ENCODE assay signal across 8 cellular contexts in the genomic region with DNA sequence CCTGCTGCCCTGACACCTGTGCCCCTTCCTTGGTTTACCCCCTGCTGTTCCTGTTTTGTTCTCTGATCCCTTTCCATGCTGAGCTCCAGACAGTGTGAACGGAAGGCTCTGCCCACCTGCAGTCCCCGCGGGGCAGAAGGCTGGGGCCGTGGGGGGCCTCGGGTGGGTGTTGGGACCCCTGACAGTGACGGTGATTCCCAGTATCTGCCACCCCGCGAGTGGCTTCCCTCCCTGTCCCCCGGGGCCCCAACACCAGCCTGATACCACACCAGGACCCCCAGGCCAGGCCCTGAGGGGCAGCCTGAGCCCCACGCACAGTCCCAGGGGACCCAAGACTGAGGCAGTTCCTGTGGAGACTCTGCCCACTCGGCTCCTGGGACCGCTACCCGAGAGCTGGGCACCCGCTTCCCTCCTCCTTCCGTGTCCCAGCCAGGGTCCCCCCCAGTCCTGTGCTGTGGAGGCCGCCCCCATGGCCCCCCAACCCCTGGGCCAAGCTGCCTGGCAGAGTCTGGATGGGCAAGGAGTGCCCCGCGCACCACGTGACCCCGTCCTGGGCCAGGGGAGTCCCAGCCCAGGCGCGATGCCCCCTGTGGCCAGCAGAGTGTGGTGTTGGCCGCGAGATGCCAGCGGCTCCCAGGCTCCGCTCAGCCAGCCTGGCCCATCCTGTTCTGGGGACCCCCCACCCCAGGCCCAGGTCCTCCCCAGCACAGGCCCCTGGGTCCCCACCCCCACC. TPM values are rescaled to one million over a fixed set of nuclear protein-coding genes. Genes with fewer than 3 reads are reported as not detected.
DNase-seq lines count a peak whose midpoint lies in the region; ATAC-seq and TF ChIP-seq lines count a peak whose summit lies in the region.

No MANE protein-coding gene starts in this region.

- H3K4me3 ChIP-seq in esophagus muscularis mucosa (no peak overlapping the region), upper lobe of left lung (no peak overlapping the region)

- WGBS in esophagus muscularis mucosa = 42% methylated on average over 10 of the region's 26 CpGs
- WGBS in upper lobe of left lung, 2 donors = 37 to 62% methylated on average over 8 of the region's 26 CpGs

- H3K27ac ChIP-seq in esophagus muscularis mucosa (replicated peaks in 1 of 4) (no peak overlapping the region), upper lobe of left lung (no peak overlapping the region)

- TF ChIP-seq EP300 in esophagus muscularis mucosa (IDR thresholded peaks at IDR 0.05) (no peak), upper lobe of left lung (IDR thresholded peaks at IDR 0.05) (no peak)

- no peaks in the 10 kb centered on the region for H3K9me3 ChIP-seq in esophagus muscularis mucosa
- H3K9me3 ChIP-seq in upper lobe of left lung = no peaks in the 10 kb centered on the region

- TF ChIP-seq CTCF in esophagus muscularis mucosa (IDR thresholded peaks at IDR 0.05) (peak; percentile 91 to 99 (median 95)), nephron (IDR thresholded peaks at IDR 0.05; ENCODE audit: unreplicated experiment in 3 of 3) (peak; percentile 90 to 97 (median 91)), upper lobe of left lung (IDR thresholded peaks at IDR 0.05) (peak; percentile 34 to 80 (median 75))

- H3K27me3 ChIP-seq in esophagus muscularis mucosa (peaks cover 0 to 82% (median 6%) of the 10 kb centered on the region in 4 donors), upper lobe of left lung (peaks cover 0 to 23% (median 10%) of the 10 kb centered on the region in 4 donors)

- H3K27me3 Mint-ChIP-seq in nephron (ENCODE audit: low read depth) = peaks cover 23% of the 10 kb centered on the region

- intact Hi-C loops in esophagus muscularis mucosa (cut with DNase I) = loop anchor here (2.0 kb wide), 1 partner anchor 89 kb away; no protein-coding TSS in a partner anchor

- ATAC-seq in upper lobe of left lung (ENCODE audit: low FRiP score in 2 of 2) (peak; percentile 22 to 63), GM21423 (IDR thresholded peaks at IDR 0.05; ENCODE audit: unreplicated experiment) (no peak)

- no peaks in the 10 kb centered on the region for H3K36me3 Mint-ChIP-seq in nephron (ENCODE audit: low read depth)

- TF ChIP-seq POLR2A in esophagus muscularis mucosa (IDR thresholded peaks at IDR 0.05; ENCODE audit: low read depth) = no peak
- TF ChIP-seq POLR2A in upper lobe of left lung (IDR thresholded peaks at IDR 0.05) = no peak

- no peak overlapping the region for H3K27ac Mint-ChIP-seq in nephron

- H3K36me3 ChIP-seq in esophagus muscularis mucosa (no peaks in the 10 kb centered on the region), upper lobe of left lung (no peaks in the 10 kb centered on the region)

- peak; percentile 75 for DNase-seq in activated effector memory CD4-positive, alpha-beta T cell treated with anti-CD3 and anti-CD28 coated beads, Interleukin-2, amount 50 U/mL, for 16 hours
- DNase-seq in activated effector memory CD4-positive, alpha-beta T cell treated with Interleukin-2 at 50 U/mL for 16 hours = no peak
- DNase-seq in NCI-H2171 treated with DMSO at 0.1 percent for 48 hours (lab: John Stamatoyannopoulos, UW) = peak; percentile 58
- DNase-seq in activated CD8-positive, alpha-beta memory T cell treated with anti-CD3 and anti-CD28 coated beads for 24 hours = peak; percentile 78
- no peak for DNase-seq in esophagus muscularis mucosa (ENCODE audit: extremely low spot score)
- peak; percentile 62 to 89 for DNase-seq in upper lobe of left lung

- no peaks in the 10 kb centered on the region for H3K4me1 Mint-ChIP-seq in nephron

- peaks cover 6 to 33% (median 28%) of the 10 kb centered on the region in 4 donors for H3K4me1 ChIP-seq in esophagus muscularis mucosa
- H3K4me1 ChIP-seq in upper lobe of left lung = peaks cover 5 to 8% (median 6%) of the 10 kb centered on the region in 4 donors

- no peaks in the 10 kb centered on the region for H3K9me3 Mint-ChIP-seq in nephron

- H3K4me3 Mint-ChIP-seq in nephron = no peak overlapping the region

RNA-seq across cellular contexts. Expression of a gene that starts 10.0 kb away (rescaled TPM):
- total RNA-seq in esophagus muscularis mucosa (not detected), upper lobe of left lung (under 1 TPM in 1 of 6 donors, not detected in 5; 0.30 TPM)

RNA-seq across cellular contexts. Expression of a gene that starts 33.5 kb away (rescaled TPM):
- not detected for total RNA-seq in esophagus muscularis mucosa
- not detected for total RNA-seq in upper lobe of left lung

RNA-seq across cellular contexts. Expression of a gene that starts 46.9 kb away (rescaled TPM):
- 100 to 1,000 TPM; 225 to 361 (median 259) TPM for total RNA-seq in esophagus muscularis mucosa
- total RNA-seq in upper lobe of left lung = 10 to 100 TPM in 2 of 6 donors, 1 to 10 TPM in 4; 6.4 to 46.1 (median 9.3) TPM

Comparison
In these comparisons a context has a peak if more than half of its experiments do, and no peak if none do; other contexts are left out.
1. DNase-seq: peak in activated effector memory CD4-positive, alpha-beta T cell treated with anti-CD3 and anti-CD28 coated beads, Interleukin-2, amount 50 U/mL, for 16 hours (single experiment), NCI-H2171 treated with DMSO at 0.1 percent for 48 hours (single experiment), activated CD8-positive, alpha-beta memory T cell treated with anti-CD3 and anti-CD28 coated beads for 24 hours (single experiment) and upper lobe of left lung (2 of 2); none in activated effector memory CD4-positive, alpha-beta T cell treated with Interleukin-2 at 50 U/mL for 16 hours (single experiment) and esophagus muscularis mucosa (single experiment).
2. RNA of a gene that starts 46.9 kb away (total RNA-seq): 225 to 361 TPM in esophagus muscularis mucosa; 6.4 to 46.1 TPM in upper lobe of left lung; every median in the first group is over 4 times any median in the second.
3. Peak in every context shown above with its lines, with median percentiles within 50 percentile points of each other: CTCF ChIP-seq.